8 cellular contexts compared by ENCODE assay signal in the genomic region with DNA sequence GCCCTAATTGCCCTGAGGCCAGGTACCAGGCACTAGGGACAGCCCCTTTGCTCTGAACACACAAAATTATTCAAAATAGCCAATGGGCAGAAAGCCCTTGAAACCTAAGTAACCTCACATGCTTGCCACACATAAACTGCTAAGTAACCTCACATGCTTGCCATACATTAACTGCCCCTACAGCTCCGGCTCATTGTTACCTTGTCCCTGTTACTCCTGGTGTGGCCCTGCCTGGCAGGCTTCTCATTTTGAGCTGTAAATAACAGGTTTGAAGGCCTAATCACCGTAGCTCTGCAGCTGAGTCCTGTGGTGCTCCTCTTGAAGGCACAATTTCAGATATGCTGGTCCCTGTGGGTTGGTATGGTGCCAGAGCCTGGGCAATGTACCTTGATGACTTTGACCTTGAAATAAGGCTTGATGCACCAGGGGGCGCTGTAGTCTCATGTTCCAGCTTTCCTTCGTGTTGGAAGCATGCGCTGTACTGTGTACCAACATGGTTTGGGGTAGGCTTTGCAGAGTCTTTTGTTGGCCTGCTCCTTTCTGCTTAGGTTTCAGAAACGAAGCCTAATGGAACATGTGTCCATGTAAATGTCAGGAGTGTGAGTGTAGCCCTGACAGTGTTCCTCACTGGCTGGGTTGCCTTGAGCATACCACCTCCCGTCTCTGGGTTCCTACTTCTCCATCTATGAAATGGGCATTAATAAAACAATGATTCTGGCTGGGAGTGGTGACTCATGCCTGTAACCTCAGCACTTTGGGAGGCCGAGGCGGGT. TPM values are rescaled to one million over a fixed set of nuclear protein-coding genes. Genes with fewer than 3 reads are reported as not detected.
DNase-seq lines count a peak whose midpoint lies in the region; ATAC-seq lines count a peak whose summit lies in the region.

No MANE protein-coding gene starts in this region.

- ATAC-seq in Right ventricle myocardium superior (ENCODE audit: poor library complexity): peak; percentile 90

- H3K9me3 ChIP-seq in MG63: no peaks in the 10 kb centered on the region

- DNase-seq in GDM1 (lab: John Stamatoyannopoulos, UW): peak; percentile 81
- peak; percentile 68 for DNase-seq in H4 (ENCODE audit: low spot score)
- DNase-seq in MG63: peak; percentile 56
- DNase-seq in SK-MEL-5 (ENCODE audit: low read depth, low spot score): peak; percentile 95
- DNase-seq in activated naive CD4-positive, alpha-beta T cell (lab: John Stamatoyannopoulos, UW): peak; percentile 84 to 96 (median 90)
- peak; percentile 85 for DNase-seq in Right ventricle myocardium superior
- peak; percentile 48 for DNase-seq in putamen (ENCODE audit: low spot score)
- DNase-seq in mesenteric fat pad (ENCODE audit: low spot score): no peak

- in situ Hi-C loops in SK-MEL-5 (cut with HindIII; ENCODE audit: low pct_unique_long_range_greater_than_20kb, low sequenced_read_pairs): no loop called here

- intact Hi-C loops in Right ventricle myocardium superior (cut with DNase I): no loop called here

- H3K36me3 ChIP-seq in MG63: no peaks in the 10 kb centered on the region

- no peaks in the 10 kb centered on the region for H3K27me3 ChIP-seq in MG63

- no peak overlapping the region for H3K4me3 ChIP-seq in MG63

RNA-seq across cellular contexts. Expression of a gene that starts 3.8 kb away (rescaled TPM):
- not detected in 2 replicates for total RNA-seq in H4 (2014; rRNA removed; shearing (Covaris generic))
- total RNA-seq in MG63 (2014; rRNA removed; shearing (Covaris generic); ENCODE audit: low replicate concordance): not detected in 2 replicates
- total RNA-seq in SK-MEL-5 (2014; rRNA removed; shearing (Covaris generic)): 0.29 TPM in 1 of 2 replicates, not detected in the other
- 0.03 TPM in 1 of 2 replicates, not detected in the other for polyA plus RNA-seq in SK-MEL-5 (2015; cell fraction: cytosol; rRNA removed)
- polyA plus RNA-seq in SK-MEL-5 (2015; cell fraction: nucleus; rRNA removed): 0.16 TPM in 1 of 2 replicates, not detected in the other
- total RNA-seq in Right ventricle myocardium superior (0.08 TPM), mesenteric fat pad (0.48 TPM)
